ENCODE assay signal across 8 cellular contexts in genomic region chr16:86566601-86566965, GRCh38. TPM values are rescaled to one million over a fixed set of nuclear protein-coding genes. Genes with fewer than 3 reads are reported as not detected.
DNase-seq lines count a peak whose midpoint lies in the region; ATAC-seq and TF ChIP-seq lines count a peak whose summit lies in the region.

FOXC2 (plus strand) TSS chr16:86566829; CDS start chr16:86567336, 507 bp downstream.

- H3K9ac ChIP-seq in HUES64 (ENCODE audit: low read depth, low read length) = no peak within 1 kb of the TSS

- H3K36me3 ChIP-seq in HUES64 (ENCODE audit: insufficient read depth, low read length) (no peaks in the 10 kb centered on the region), psoas muscle (ENCODE audit: insufficient read depth in 1 of 2, low read depth in 1 of 2) (no peaks in the 10 kb centered on the region)

- no peak for TF ChIP-seq CTCF in psoas muscle (IDR thresholded peaks at IDR 0.05)

- H3K4me1 ChIP-seq in HUES64 (ENCODE audit: insufficient read depth, low read length) (peaks cover 37% of the 10 kb centered on the region), psoas muscle (peaks cover 5% of the 10 kb centered on the region)

- H3K4me3 ChIP-seq in HUES64 (ENCODE audit: low read length) = peak within 1 kb of the TSS; percentile 56
- H3K4me3 ChIP-seq in psoas muscle = peak within 1 kb of the TSS; percentile 52

- no peak for ATAC-seq in psoas muscle
- no peak for ATAC-seq in GM21515 (IDR thresholded peaks at IDR 0.05; ENCODE audit: unreplicated experiment)
- ATAC-seq in HG02852 (IDR thresholded peaks at IDR 0.05; ENCODE audit: unreplicated experiment) = no peak

- H3K27ac ChIP-seq in HUES64 (ENCODE audit: low read depth, low read length) (no peak within 1 kb of the TSS), psoas muscle (peak within 1 kb of the TSS; percentile 30)

- under 1% methylated on average over 30 of the region's 30 CpGs for WGBS in HUES64
- 1 to 3% (median 1%) methylated on average over 30 of the region's 30 CpGs for WGBS in psoas muscle, 3 donors

- DNase-seq in A172 (ENCODE audit: low spot score) (peak; percentile 74), glomerular visceral epithelial cell (ENCODE audit: extremely low spot score) (peak; percentile 90), psoas muscle (peak; percentile 82 to 84), NCI-H748 treated with DMSO at 0.1 percent for 48 hours (lab: John Stamatoyannopoulos, UW) (no peak)
- peak; percentile 64 for DNase-seq in activated naive CD4-positive, alpha-beta T cell treated with anti-CD3 and anti-CD28 coated beads, Interleukin-2, amount 50 U/mL, for 16 hours

- H3K9me3 ChIP-seq in HUES64 (ENCODE audit: insufficient read depth, low read depth, low read length) = no peaks in the 10 kb centered on the region
- H3K9me3 ChIP-seq in psoas muscle = no peaks in the 10 kb centered on the region

- intact Hi-C loops in psoas muscle (cut with DNase I) = no loop called here

- H3K27me3 ChIP-seq in HUES64 (ENCODE audit: insufficient read depth, low read length) = peaks cover 83% of the 10 kb centered on the region
- H3K27me3 ChIP-seq in psoas muscle (ENCODE audit: insufficient read depth in 3 of 3, low read length in 2 of 3) = peaks cover 3 to 81% (median 41%) of the 10 kb centered on the region in 3 donors

RNA-seq across cellular contexts. Expression of gene FOXC2, which starts in this region (rescaled TPM):
- 1.3 and 2.3 TPM in 2 replicates for total RNA-seq in A172 (2014; rRNA removed; shearing (Covaris generic))
- 0.40 TPM for polyA plus RNA-seq in HUES64 (2013, experiment 1 of 2)
- polyA plus RNA-seq in HUES64 (2013, experiment 2 of 2) = 0.70 TPM
- total RNA-seq in psoas muscle = under 1 TPM; 0.15 to 0.34 (median 0.26) TPM
- under 1 TPM; 0.14 to 0.18 (median 0.16) TPM for polyA plus RNA-seq in psoas muscle

Comparison
In these comparisons a context has a peak if more than half of its experiments do, and no peak if none do; other contexts are left out.
1. Peak in DNase-seq, H3K4me3 ChIP-seq and H3K27ac ChIP-seq in psoas muscle; RNA of the gene not detected or under 1 TPM.